ENCODE assay signal across 21 cellular contexts in the genomic region with DNA sequence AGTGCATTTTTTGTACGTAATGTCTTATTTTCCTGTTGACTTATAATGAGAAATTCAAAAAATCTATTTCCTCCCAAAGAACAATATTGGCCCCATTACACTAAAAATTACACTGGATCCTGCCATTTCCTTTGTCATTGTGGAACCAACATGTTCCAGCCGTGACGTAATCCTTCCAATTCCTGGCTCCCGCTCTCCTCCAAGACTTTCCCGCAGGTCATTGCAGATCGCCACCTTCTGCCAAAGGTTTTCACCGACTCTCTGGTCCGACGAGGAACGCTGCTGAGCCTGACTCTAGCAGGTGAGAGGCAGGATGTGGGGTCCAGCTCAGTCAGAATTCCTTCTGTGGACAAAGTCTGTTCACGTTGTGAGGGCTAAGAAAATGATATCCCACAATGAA.
"Had no signal": no experiment of that assay in that cellular context is flagged by ENCODE, and none has a peak within 500 bp of the region (broad histone marks: within the 10 kb centered on the region; RNA-seq: fewer than 3 reads in every experiment).

No MANE protein-coding gene starts in this region.

- H3K4me3 Mint-ChIP-seq: activated CD8-positive, alpha-beta T cell treated with anti-CD3 and anti-CD28 coated beads, Interleukin-2, amount 10 ng/mL, durations not matched to agents 7 days and 5 days; activated T-helper 1 cell treated with anti-CD3 and anti-CD28 coated beads, Interleukin-12 subunit alpha, Interleukin-12 subunit beta, Interleukin-2, Interleukin-4 antibody, amounts not matched to agents 30 ng/mL and 10 ng/mL and 1 ng/mL, durations not matched to agents 14 hours and 24 hours and 36 hours; immature natural killer cell; nephron; type B pancreatic cell had no signal

- H3K36me3 Mint-ChIP-seq: activated naive CD4-positive, alpha-beta T cell treated with anti-CD3 and anti-CD28 coated beads, Interleukin-2, amount 50 U/mL, for 72 hours; brain; immature natural killer cell; type B pancreatic cell had no signal

- H3K79me2 ChIP-seq: hepatocyte had no signal

- H3K27ac Mint-ChIP-seq: activated CD8-positive, alpha-beta T cell treated with anti-CD3 and anti-CD28 coated beads, Interleukin-2, amount 10 ng/mL, durations not matched to agents 7 days and 5 days; activated naive CD4-positive, alpha-beta T cell treated with anti-CD3 and anti-CD28 coated beads, Interleukin-2, amount 50 U/mL, for 72 hours; activated T-helper 1 cell treated with anti-CD3 and anti-CD28 coated beads, Interleukin-12 subunit alpha, Interleukin-12 subunit beta, Interleukin-2, Interleukin-4 antibody, amounts not matched to agents 30 ng/mL and 10 ng/mL and 1 ng/mL, durations not matched to agents 14 hours and 24 hours and 36 hours; brain; immature natural killer cell; nephron; type B pancreatic cell had no signal

- H3K4me2 ChIP-seq: hepatocyte had no signal

- H3K9me3 ChIP-seq: left lung, spleen, thoracic aorta, vagina had no signal

- H3K9me3 Mint-ChIP-seq: activated naive CD4-positive, alpha-beta T cell treated with anti-CD3 and anti-CD28 coated beads, Interleukin-2, amount 50 U/mL, for 72 hours; activated T-helper 1 cell treated with anti-CD3 and anti-CD28 coated beads, Interleukin-12 subunit alpha, Interleukin-12 subunit beta, Interleukin-2, Interleukin-4 antibody, amounts not matched to agents 30 ng/mL and 10 ng/mL and 1 ng/mL, durations not matched to agents 14 hours and 24 hours and 36 hours; brain; immature natural killer cell; type B pancreatic cell had no signal

- H3K4me1 ChIP-seq: left lung, vagina had no signal

- H3K27me3 ChIP-seq: hepatocyte, vagina had no signal

- H3K27ac ChIP-seq: hepatocyte, left lung, spleen, thoracic aorta, vagina, WERI-Rb-1 had no signal

- H3K4me3 ChIP-seq: hepatocyte, left lung, spleen, thoracic aorta, vagina had no signal

- H3K36me3 ChIP-seq: left lung, spleen, thoracic aorta, vagina, WERI-Rb-1 had no signal

- H2AFZ ChIP-seq: hepatocyte had no signal

- ATAC-seq: activated CD8-positive, alpha-beta T cell treated with anti-CD3 and anti-CD28 coated beads, Interleukin-2, amount 10 ng/mL, durations not matched to agents 7 days and 5 days; activated naive CD4-positive, alpha-beta T cell treated with anti-CD3 and anti-CD28 coated beads, Interleukin-2, amount 50 U/mL, for 72 hours; left lung had no signal

- DNase-seq: activated CD4-positive, alpha-beta T cell treated with anti-CD3 and anti-CD28 coated beads for 1 hour; activated CD4-positive, alpha-beta T cell treated with anti-CD3 and anti-CD28 coated beads, Interleukin-2, amount 50 U/mL, for 1 hour; activated CD8-positive, alpha-beta T cell treated with anti-CD3 and anti-CD28 coated beads, Interleukin-2, amount 10 ng/mL, durations not matched to agents 7 days and 5 days; immature natural killer cell; left lung; mammary epithelial cell; midbrain; posterior cingulate gyrus; spleen; stimulated activated CD4-positive, alpha-beta T cell treated with anti-CD3 and anti-CD28 coated beads, Interleukin-4, amount 100 ng/mL, for 1 hour; stimulated activated naive CD4-positive, alpha-beta T cell; T-helper 1 cell; WERI-Rb-1 had no signal
